ENCODE assay signal across 11 cellular contexts in the genomic region with DNA sequence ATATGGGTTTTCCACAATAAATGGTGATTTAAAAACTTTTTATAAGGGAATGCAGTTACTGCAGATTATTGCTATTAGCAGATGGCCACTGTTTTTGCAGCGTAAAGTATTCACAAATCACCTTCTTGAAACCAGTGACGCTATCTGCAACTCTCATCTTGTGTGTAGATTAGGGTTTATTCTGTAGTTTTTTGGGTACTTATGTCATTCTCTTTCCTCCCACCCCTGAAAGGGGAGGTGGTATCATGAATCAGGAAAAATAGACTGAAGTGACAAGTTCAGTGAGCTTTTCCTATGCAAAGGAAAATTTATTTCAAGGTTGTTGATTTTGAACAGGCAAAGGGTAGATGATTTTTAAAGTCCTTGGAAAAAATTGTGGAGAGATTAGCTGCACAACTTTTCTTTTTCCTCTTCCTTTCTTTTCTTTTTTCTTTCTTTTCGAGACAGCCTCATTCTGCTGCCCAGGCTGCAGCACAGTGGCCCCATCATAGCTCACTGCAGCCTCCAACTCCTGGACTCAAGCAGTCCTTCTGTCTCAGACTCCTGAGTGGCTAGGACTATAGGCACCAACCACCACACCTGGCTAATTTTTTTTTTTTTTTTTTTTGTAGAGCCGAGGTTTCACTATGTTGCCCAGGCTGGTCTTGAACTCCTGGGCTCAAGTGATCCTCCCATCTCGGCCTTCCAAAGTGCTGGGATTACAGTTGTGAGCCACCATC. TPM values are rescaled to one million over a fixed set of nuclear protein-coding genes. Genes with fewer than 3 reads are reported as not detected.
A peak's percentile ranks its signal among the peaks of the same experiment; 100 is the strongest.
DNase-seq lines count a peak whose midpoint lies in the region; ATAC-seq and TF ChIP-seq lines count a peak whose summit lies in the region.
"Had no signal": no experiment of that assay in that cellular context is flagged by ENCODE, and none has a peak within 500 bp of the region (broad histone marks: within the 10 kb centered on the region; RNA-seq: fewer than 3 reads in every experiment).

No MANE protein-coding gene starts in this region.

- H3K4me3 Mint-ChIP-seq in activated B cell treated with CpG ODN at 0.5 μM for 24 hours (peak overlapping the region; percentile 99), glutamatergic neuron (ENCODE audit: unreplicated experiment) (peak overlapping the region; percentile 92)
- peak overlapping the region; percentile 91 for H3K4me3 Mint-ChIP-seq in stimulated activated effector memory CD8-positive, alpha-beta T cell treated with anti-CD3 and anti-CD28 coated beads, Interleukin-12 subunit alpha, Interleukin-12 subunit beta, amount 100 ng/mL, for 72 hours

- H3K36me3 Mint-ChIP-seq in activated B cell treated with CpG ODN at 0.5 μM for 24 hours (ENCODE audit: low read depth), result peaks cover 11% of the 10 kb centered on the region
- no peaks in the 10 kb centered on the region for H3K36me3 Mint-ChIP-seq in glutamatergic neuron (ENCODE audit: unreplicated experiment)
- H3K36me3 Mint-ChIP-seq in stimulated activated effector memory CD8-positive, alpha-beta T cell treated with anti-CD3 and anti-CD28 coated beads, Interleukin-12 subunit alpha, Interleukin-12 subunit beta, amount 100 ng/mL, for 72 hours, result no peaks in the 10 kb centered on the region

- TF ChIP-seq CTCF in SK-N-SH (IDR thresholded peaks at IDR 0.05), result no peak
- TF ChIP-seq CTCF in activated B cell treated with CpG ODN at 0.5 μM for 24 hours (IDR thresholded peaks at IDR 0.05), result no peak
- no peak for TF ChIP-seq CTCF in glutamatergic neuron (IDR thresholded peaks at IDR 0.05; ENCODE audit: partially characterized antibody, unreplicated experiment)

- peak overlapping the region; percentile 83 for H3K4me2 ChIP-seq in SK-N-SH

- H3K27ac Mint-ChIP-seq in activated B cell treated with CpG ODN at 0.5 μM for 24 hours (no peak overlapping the region), glutamatergic neuron (ENCODE audit: unreplicated experiment) (no peak overlapping the region)
- peak overlapping the region; percentile 98 for H3K27ac Mint-ChIP-seq in stimulated activated effector memory CD8-positive, alpha-beta T cell treated with anti-CD3 and anti-CD28 coated beads, Interleukin-12 subunit alpha, Interleukin-12 subunit beta, amount 100 ng/mL, for 72 hours

- peaks cover 66% of the 10 kb centered on the region for H3K79me2 ChIP-seq in SK-N-SH (ENCODE audit: insufficient read depth)

- H3K36me3 ChIP-seq in SK-N-SH (replicated peaks in 1 of 2; ENCODE audit: control insufficient read depth in 1 of 2, insufficient read depth in 2 of 2, low read length in 1 of 2), result no peaks in the 10 kb centered on the region

- CTCF ChIA-PET in SK-N-SH (lab: Yijun Ruan, JAX) (interaction anchor here (0.9 to 2.9 kb wide), 2 partner anchors 94 to 99 kb away, joined by 3 to 16 read pairs; no protein-coding TSS in a partner anchor), activated B cell treated with CpG ODN at 0.5 μM for 24 hours (lab: Charles Lee) (no interaction called here)

- H3K9ac ChIP-seq in SK-N-SH, result peak overlapping the region; percentile 98; the same call in 1 of the 2 replicates

- peak overlapping the region; percentile 74 to 95; a peak in 3 of 4 replicates for H3K4me3 ChIP-seq in SK-N-SH (ENCODE audit: low read depth in 2 of 2, low read length in 1 of 2)

- peaks cover 80% of the 10 kb centered on the region for H3K4me1 Mint-ChIP-seq in activated B cell treated with CpG ODN at 0.5 μM for 24 hours
- peaks cover 38% of the 10 kb centered on the region for H3K4me1 Mint-ChIP-seq in glutamatergic neuron (ENCODE audit: low read depth, unreplicated experiment)
- peaks cover 43% of the 10 kb centered on the region for H3K4me1 Mint-ChIP-seq in stimulated activated effector memory CD8-positive, alpha-beta T cell treated with anti-CD3 and anti-CD28 coated beads, Interleukin-12 subunit alpha, Interleukin-12 subunit beta, amount 100 ng/mL, for 72 hours

- POLR2A ChIA-PET in SK-N-SH (lab: Yijun Ruan, JAX), result no interaction called here
- POLR2A ChIA-PET in activated B cell treated with CpG ODN at 0.5 μM for 24 hours (lab: Charles Lee), result interaction anchor here (0.6 to 0.7 kb wide), 2 partner anchors 62 to 574 kb away, joined by 3 to 6 read pairs; no protein-coding TSS in a partner anchor

- H3K27ac ChIP-seq in SK-N-SH (ENCODE audit: low read depth in 2 of 2, low read length in 1 of 2), result no peak overlapping the region

- no peak for DNase-seq in SK-N-SH
- DNase-seq in activated B cell treated with CpG ODN at 0.5 μM for 24 hours, result no peak
- no peak for DNase-seq in glutamatergic neuron
- no peak for DNase-seq in stimulated activated effector memory CD8-positive, alpha-beta T cell treated with anti-CD3 and anti-CD28 coated beads, Interleukin-12 subunit alpha, Interleukin-12 subunit beta, amount 100 ng/mL, for 72 hours (ENCODE audit: low spot score in 2 of 2)
- DNase-seq in SW480 (ENCODE audit: low spot score), result no peak
- DNase-seq: amygdala, NCI-H2171 had no signal

- peaks cover 19 to 20% of the 10 kb centered on the region in 2 experiments; a peak in 3 of 4 replicates for H3K4me1 ChIP-seq in SK-N-SH (ENCODE audit: control insufficient read depth in 1 of 2, insufficient read depth in 2 of 2, low read depth in 1 of 2, low read length in 1 of 2)

- TF ChIP-seq EP300 in SK-N-SH (IDR thresholded peaks at IDR 0.05; ENCODE audit: borderline replicate concordance in 1 of 2, low read depth in 1 of 2, low read length in 1 of 2), result no peak

- no peak overlapping the region for H2AFZ ChIP-seq in SK-N-SH (ENCODE audit: low read depth)

- no peaks in the 10 kb centered on the region for H3K9me3 ChIP-seq in SK-N-SH

- no peak for TF ChIP-seq RAD21 in SK-N-SH (IDR thresholded peaks at IDR 0.05; ENCODE audit: low read length)

- no peaks in the 10 kb centered on the region for H3K27me3 ChIP-seq in SK-N-SH (ENCODE audit: insufficient read depth)

- H3K9me3 Mint-ChIP-seq in activated B cell treated with CpG ODN at 0.5 μM for 24 hours (no peaks in the 10 kb centered on the region), glutamatergic neuron (ENCODE audit: unreplicated experiment) (peaks cover 2% of the 10 kb centered on the region)
- H3K9me3 Mint-ChIP-seq in stimulated activated effector memory CD8-positive, alpha-beta T cell treated with anti-CD3 and anti-CD28 coated beads, Interleukin-12 subunit alpha, Interleukin-12 subunit beta, amount 100 ng/mL, for 72 hours, result no peaks in the 10 kb centered on the region

- H3K9me2 ChIP-seq in SK-N-SH, result no peaks in the 10 kb centered on the region

- peaks cover 56% of the 10 kb centered on the region for H4K20me1 ChIP-seq in SK-N-SH (ENCODE audit: insufficient read depth)

- ATAC-seq in SK-N-SH treated with all-trans-retinoic acid at 6 μM for 48 hours, result no peak
- no peak for ATAC-seq in activated B cell treated with CpG ODN at 0.5 μM for 24 hours (ENCODE audit: low read depth)
- ATAC-seq in stimulated activated effector memory CD8-positive, alpha-beta T cell treated with anti-CD3 and anti-CD28 coated beads, Interleukin-12 subunit alpha, Interleukin-12 subunit beta, amount 100 ng/mL, for 72 hours, result no peak
- no peak for ATAC-seq in GM21529 (IDR thresholded peaks at IDR 0.05; ENCODE audit: unreplicated experiment)
- no peak for ATAC-seq in GM21528 (IDR thresholded peaks at IDR 0.05; ENCODE audit: low FRiP score, unreplicated experiment)
- ATAC-seq: sciatic nerve had no signal

- intact Hi-C loops in activated B cell treated with CpG ODN at 0.5 μM for 24 hours (cut with micrococcal nuclease), result loop anchor here (2.0 to 5.0 kb wide), 4 partner anchors 99 to 770 kb away; partner anchors contain the start of genes CNOT2 and RAB3IP

- H3K27me3 Mint-ChIP-seq in activated B cell treated with CpG ODN at 0.5 μM for 24 hours (no peaks in the 10 kb centered on the region), glutamatergic neuron (ENCODE audit: unreplicated experiment) (peaks cover 4% of the 10 kb centered on the region)

- peaks cover 9% of the 10 kb centered on the region for H3F3A ChIP-seq in SK-N-SH (replicated peaks; ENCODE audit: insufficient read depth)

- WGBS in SK-N-SH (ENCODE audit: low lambda C conversion rate), result 63% methylated on average over 5 of the region's 5 CpGs

TF ChIP-seq in SK-N-SH, 30 proteins besides CTCF, POLR2A, EP300 and RAD21 (continues in another document):
- TF ChIP-seq USF2 (IDR thresholded peaks at IDR 0.05; ENCODE audit: borderline replicate concordance, low read depth, low read length) (no peak), TAF1 (IDR thresholded peaks at IDR 0.05; ENCODE audit: borderline replicate concordance, low read depth, low read length) (no peak), TCF12 (IDR thresholded peaks at IDR 0.05) (no peak), SIN3A (IDR thresholded peaks at IDR 0.05; ENCODE audit: borderline replicate concordance, low read depth, low read length) (no peak), MXI1 (IDR thresholded peaks at IDR 0.05; ENCODE audit: low read depth, low read length) (no peak), POLR2AphosphoS5 (IDR thresholded peaks at IDR 0.05; ENCODE audit: low read depth, low read length) (no peak)

TF ChIP-seq in SK-N-SH treated with all-trans-retinoic acid at 6 μM for 48 hours, 23 proteins besides CTCF, POLR2A, EP300 and RAD21 (continues in another document):
- TF ChIP-seq ZFP3 (CRISPR knock-in tag; IDR thresholded peaks at IDR 0.05) (no peak), SNAI2 (CRISPR knock-in tag; IDR thresholded peaks at IDR 0.05) (no peak), CSDC2 (CRISPR knock-in tag; IDR thresholded peaks at IDR 0.05) (no peak), ZNF70 (CRISPR knock-in tag; IDR thresholded peaks at IDR 0.05) (no peak), RARB (CRISPR knock-in tag; IDR thresholded peaks at IDR 0.05) (no peak), OSR1 (CRISPR knock-in tag; IDR thresholded peaks at IDR 0.05) (no peak)

RNA-seq across cellular contexts. Expression of gene FRS2, which starts 1.6 kb away (rescaled TPM):
- 7.1 and 9.6 TPM in 2 replicates for polyA plus RNA-seq in SK-N-SH (2012; rRNA removed)
- polyA plus RNA-seq in SK-N-SH (2012; cell fraction: cytosol; rRNA removed), result 9.6 and 10.6 TPM in 2 replicates
- 5.8 and 13.9 TPM in 2 replicates for polyA plus RNA-seq in SK-N-SH (2012; cell fraction: nucleus; rRNA removed)
- total RNA-seq in activated B cell treated with CpG ODN at 0.5 μM for 24 hours (23.2 and 23.8 TPM in 2 replicates), glutamatergic neuron (ENCODE audit: unreplicated experiment) (26.7 TPM)
